Comparison of ENCODE assay signal across 8 cellular contexts in genomic region chr14:54893151-54893760, GRCh38. TPM values are rescaled to one million over a fixed set of nuclear protein-coding genes. Genes with fewer than 3 reads are reported as not detected.
DNase-seq lines count a peak whose midpoint lies in the region; ATAC-seq and TF ChIP-seq lines count a peak whose summit lies in the region.

No MANE protein-coding gene starts in this region.

- TF ChIP-seq EP300 in sigmoid colon (IDR thresholded peaks at IDR 0.05), result no peak

- H3K4me1 ChIP-seq in heart left ventricle, result peaks cover 0 to 26% (median 0%) of the 10 kb centered on the region in 12 donors
- H3K4me1 ChIP-seq in sigmoid colon, result no peaks in the 10 kb centered on the region

- no peaks in the 10 kb centered on the region for H3K27me3 ChIP-seq in heart left ventricle
- H3K27me3 ChIP-seq in sigmoid colon, result no peaks in the 10 kb centered on the region

- TF ChIP-seq POLR2A in heart left ventricle (IDR thresholded peaks at IDR 0.05) (no peak), sigmoid colon (IDR thresholded peaks at IDR 0.05) (no peak)

- no peak overlapping the region for H3K27ac Mint-ChIP-seq in activated CD8-positive, alpha-beta T cell treated with anti-CD3 and anti-CD28 coated beads for 36 hours

- H3K36me3 ChIP-seq in heart left ventricle, result no peaks in the 10 kb centered on the region
- no peaks in the 10 kb centered on the region for H3K36me3 ChIP-seq in sigmoid colon

- POLR2A ChIA-PET in activated CD8-positive, alpha-beta T cell treated with anti-CD3 and anti-CD28 coated beads for 36 hours (lab: Charles Lee), result interaction anchor here (0.5 kb wide), 1 partner anchor 116 kb away, joined by 3 read pairs; no protein-coding TSS in a partner anchor

- ATAC-seq in GM18861 (IDR thresholded peaks at IDR 0.05; ENCODE audit: unreplicated experiment), result peak; percentile 46
- peak; percentile 83 for ATAC-seq in activated CD8-positive, alpha-beta T cell treated with anti-CD3 and anti-CD28 coated beads for 36 hours
- ATAC-seq in heart left ventricle, result peak in 2 of 4 donors; percentile 45 to 46
- no peak for ATAC-seq in GM18858 (IDR thresholded peaks at IDR 0.05; ENCODE audit: unreplicated experiment)

- H3K27me3 Mint-ChIP-seq in activated CD8-positive, alpha-beta T cell treated with anti-CD3 and anti-CD28 coated beads for 36 hours, result no peaks in the 10 kb centered on the region

- H3K9me3 ChIP-seq in heart left ventricle (no peaks in the 10 kb centered on the region), sigmoid colon (no peaks in the 10 kb centered on the region)

- H3K4me1 Mint-ChIP-seq in activated CD8-positive, alpha-beta T cell treated with anti-CD3 and anti-CD28 coated beads for 36 hours (ENCODE audit: low read depth), result peaks cover 51% of the 10 kb centered on the region

- no peaks in the 10 kb centered on the region for H3K9me3 Mint-ChIP-seq in activated CD8-positive, alpha-beta T cell treated with anti-CD3 and anti-CD28 coated beads for 36 hours

- H3K4me3 Mint-ChIP-seq in activated CD8-positive, alpha-beta T cell treated with anti-CD3 and anti-CD28 coated beads for 36 hours, result no peak overlapping the region

- H3K36me3 Mint-ChIP-seq in activated CD8-positive, alpha-beta T cell treated with anti-CD3 and anti-CD28 coated beads for 36 hours (ENCODE audit: low read depth), result peaks cover 7% of the 10 kb centered on the region

- 69 to 83% (median 76%) methylated on average over 3 of the region's 3 CpGs for WGBS in heart left ventricle, 4 donors
- WGBS in sigmoid colon, 2 donors, result 72 to 80% methylated on average over 3 of the region's 3 CpGs

- peak; percentile 91 for TF ChIP-seq CTCF in activated CD8-positive, alpha-beta T cell treated with anti-CD3 and anti-CD28 coated beads for 36 hours (IDR thresholded peaks at IDR 0.05)
- TF ChIP-seq CTCF in heart left ventricle (IDR thresholded peaks at IDR 0.05), result peak; percentile 65 to 84 (median 77)
- TF ChIP-seq CTCF in sigmoid colon (IDR thresholded peaks at IDR 0.05), result peak in 3 of 4 experiments; percentile 56 to 58 (median 57)

- peak; percentile 41 for DNase-seq in COLO829 (ENCODE audit: low spot score)
- peak; percentile 81 for DNase-seq in NCI-H2029 treated with DMSO at 0.1 percent for 48 hours (lab: John Stamatoyannopoulos, UW)
- peak; percentile 57 for DNase-seq in activated CD8-positive, alpha-beta T cell treated with anti-CD3 and anti-CD28 coated beads for 36 hours
- DNase-seq in heart left ventricle, result no peak
- DNase-seq in sigmoid colon, result no peak
- DNase-seq in NK-92 treated with Interleukin-12 subunit alpha and Interleukin-12 subunit beta, amount 100 ng/mL, for 24 hours (lab: John Stamatoyannopoulos, UW), result no peak

- intact Hi-C loops in activated CD8-positive, alpha-beta T cell treated with anti-CD3 and anti-CD28 coated beads for 36 hours (cut with micrococcal nuclease), result no loop called here
- intact Hi-C loops in heart left ventricle (cut with DNase I) (loop anchor here in 7 of 10 donors (5.0 to 10.0 kb wide), 5 partner anchors 86 to 331 kb away; partner anchors contain the start of gene SAMD4A (in 2 of the 7)), sigmoid colon (cut with DNase I) (no loop called here)

- no peak overlapping the region for H3K4me3 ChIP-seq in heart left ventricle
- no peak overlapping the region for H3K4me3 ChIP-seq in sigmoid colon

- no peak overlapping the region for H3K27ac ChIP-seq in heart left ventricle
- H3K27ac ChIP-seq in sigmoid colon, result no peak overlapping the region

- CTCF ChIA-PET in activated CD8-positive, alpha-beta T cell treated with anti-CD3 and anti-CD28 coated beads for 36 hours (lab: Charles Lee), result interaction anchor here (1.0 to 2.0 kb wide), 4 partner anchors 10 to 12 kb away, joined by 5 to 9 read pairs (median 6); partner anchors contain the start of gene GCH1

RNA-seq across cellular contexts. Expression of gene GCH1, which starts 9.4 kb away (rescaled TPM):
- 10 to 100 TPM; 35.4 to 38.1 TPM for total RNA-seq in activated CD8-positive, alpha-beta T cell treated with anti-CD3 and anti-CD28 coated beads for 36 hours
- total RNA-seq in heart left ventricle, result 10 to 100 TPM in 1 of 9 donors, 1 to 10 TPM in 8; 1.6 to 13.8 (median 3.7) TPM
- polyA plus RNA-seq in heart left ventricle, result 1 to 10 TPM; 1.9 to 2.7 TPM
- total RNA-seq in sigmoid colon, result 1 to 10 TPM; 3.2 to 8.1 (median 3.9) TPM
- 10 to 100 TPM; 18.7 to 46.2 (median 24.6) TPM for polyA plus RNA-seq in sigmoid colon

Comparison
In these comparisons a context has a peak if more than half of its experiments do, and no peak if none do; other contexts are left out.
1. DNase-seq: peak in COLO829 (single experiment), NCI-H2029 treated with DMSO at 0.1 percent for 48 hours (single experiment) and activated CD8-positive, alpha-beta T cell treated with anti-CD3 and anti-CD28 coated beads for 36 hours (single experiment); none in heart left ventricle (0 of 5), sigmoid colon (single experiment) and NK-92 treated with Interleukin-12 subunit alpha and Interleukin-12 subunit beta, amount 100 ng/mL, for 24 hours (single experiment).
2. intact Hi-C loops: an anchor here in heart left ventricle (5.0 to 10.0 kb wide); none called in activated CD8-positive, alpha-beta T cell treated with anti-CD3 and anti-CD28 coated beads for 36 hours and sigmoid colon.
3. Peak in every context shown above with its lines, with median percentiles within 50 percentile points of each other: CTCF ChIP-seq.